ENCODE assay signal across 16 cellular contexts in genomic region chr9:89445801-89446228, GRCh38. TPM values are rescaled to one million over a fixed set of nuclear protein-coding genes. Genes with fewer than 3 reads are reported as not detected.
DNase-seq lines count a peak whose midpoint lies in the region; ATAC-seq and TF ChIP-seq lines count a peak whose summit lies in the region.
"Had no signal": no experiment of that assay in that cellular context is flagged by ENCODE, and none has a peak within 500 bp of the region (broad histone marks: within the 10 kb centered on the region; RNA-seq: fewer than 3 reads in every experiment).

No MANE protein-coding gene starts in this region.

- H3K27ac ChIP-seq in right atrium auricular region (no peak overlapping the region), PC-3 (ENCODE audit: low read length) (no peak overlapping the region)
- H3K27ac ChIP-seq: brain microvascular endothelial cell, HL-60 had no signal

- CTCF ChIA-PET in PC-3 (lab: Charles Lee), result no interaction called here

- H3K36me3 ChIP-seq in right atrium auricular region, result no peaks in the 10 kb centered on the region
- no peaks in the 10 kb centered on the region for H3K36me3 ChIP-seq in PC-3 (ENCODE audit: low read depth, low read length)
- H3K36me3 ChIP-seq: brain microvascular endothelial cell had no signal

- POLR2A ChIA-PET in PC-3 (lab: Charles Lee; ENCODE audit: unreplicated experiment), result no interaction called here

- H3K9me3 ChIP-seq in right atrium auricular region, result no peaks in the 10 kb centered on the region
- H3K9me3 ChIP-seq in PC-3 (ENCODE audit: low read length), result no peaks in the 10 kb centered on the region

- DNase-seq in Right ventricle myocardium superior (no peak), right atrium auricular region (ENCODE audit: low spot score) (no peak), memory B cell (ENCODE audit: low spot score in 2 of 2) (no peak), NCI-H2171 treated with DMSO at 0.1 percent for 48 hours (lab: John Stamatoyannopoulos, UW) (no peak), PC-3 (no peak)
- no peak for DNase-seq in activated naive CD8-positive, alpha-beta T cell treated with anti-CD3 and anti-CD28 coated beads for 36 hours
- DNase-seq: brain microvascular endothelial cell, DMS53, foreskin melanocyte, HFFc6, mammary epithelial cell, NCI-H1436 treated with DMSO at 0.1 percent for 48 hours, occipital lobe had no signal

- no peaks in the 10 kb centered on the region for H3K27me3 Mint-ChIP-seq in activated naive CD8-positive, alpha-beta T cell treated with anti-CD3 and anti-CD28 coated beads for 36 hours
- H3K27me3 Mint-ChIP-seq in memory B cell, result no peaks in the 10 kb centered on the region

- no peaks in the 10 kb centered on the region for H3K9me3 Mint-ChIP-seq in activated naive CD8-positive, alpha-beta T cell treated with anti-CD3 and anti-CD28 coated beads for 36 hours
- no peaks in the 10 kb centered on the region for H3K9me3 Mint-ChIP-seq in memory B cell
- H3K9me3 Mint-ChIP-seq: HFFc6 had no signal

- H4K20me1 ChIP-seq in PC-3 (ENCODE audit: low read length), result no peaks in the 10 kb centered on the region

- peaks cover 91% of the 10 kb centered on the region for H3K4me1 Mint-ChIP-seq in activated naive CD8-positive, alpha-beta T cell treated with anti-CD3 and anti-CD28 coated beads for 36 hours
- peaks cover 67% of the 10 kb centered on the region for H3K4me1 Mint-ChIP-seq in memory B cell

- H3F3A ChIP-seq in PC-3 (ENCODE audit: low read length, unreplicated experiment), result no peaks in the 10 kb centered on the region

- H3K9ac ChIP-seq in PC-3 (ENCODE audit: low read length), result no peak overlapping the region

- H3K79me2 ChIP-seq in PC-3 (ENCODE audit: low read length), result no peaks in the 10 kb centered on the region

- H3K4me3 ChIP-seq in right atrium auricular region, result no peak overlapping the region
- no peak overlapping the region for H3K4me3 ChIP-seq in PC-3 (ENCODE audit: low read length)

- H3K27me3 ChIP-seq in right atrium auricular region, result no peaks in the 10 kb centered on the region
- H3K27me3 ChIP-seq in PC-3 (ENCODE audit: low read length), result no peaks in the 10 kb centered on the region
- H3K27me3 ChIP-seq: brain microvascular endothelial cell had no signal

- peaks cover 68% of the 10 kb centered on the region for H3K36me3 Mint-ChIP-seq in activated naive CD8-positive, alpha-beta T cell treated with anti-CD3 and anti-CD28 coated beads for 36 hours
- H3K36me3 Mint-ChIP-seq in memory B cell, result peaks cover 10% of the 10 kb centered on the region

- H3K27ac Mint-ChIP-seq in activated naive CD8-positive, alpha-beta T cell treated with anti-CD3 and anti-CD28 coated beads for 36 hours, result peak overlapping the region; percentile 90
- peak overlapping the region; percentile 79 for H3K27ac Mint-ChIP-seq in memory B cell
- H3K27ac Mint-ChIP-seq: HFFc6 had no signal

- ATAC-seq in Right ventricle myocardium superior (ENCODE audit: poor library complexity), result peak; percentile 78
- no peak for ATAC-seq in memory B cell (ENCODE audit: low read depth)
- ATAC-seq in GM21825 (IDR thresholded peaks at IDR 0.05; ENCODE audit: unreplicated experiment), result no peak
- no peak for ATAC-seq in PC-3
- no peak for ATAC-seq in HG03442 (IDR thresholded peaks at IDR 0.05; ENCODE audit: unreplicated experiment)

- H3K4me1 ChIP-seq in right atrium auricular region (peaks cover 0 to 25% of the 10 kb centered on the region in 2 donors), PC-3 (ENCODE audit: insufficient read depth, low read length) (no peaks in the 10 kb centered on the region)

- H3K4me2 ChIP-seq in PC-3 (ENCODE audit: low read length), result no peak overlapping the region

- H3K4me3 Mint-ChIP-seq in activated naive CD8-positive, alpha-beta T cell treated with anti-CD3 and anti-CD28 coated beads for 36 hours, result peak overlapping the region; percentile 5
- no peak overlapping the region for H3K4me3 Mint-ChIP-seq in memory B cell
- H3K4me3 Mint-ChIP-seq: HFFc6 had no signal

- no peak for TF ChIP-seq CTCF in right atrium auricular region (IDR thresholded peaks at IDR 0.05)
- no peak for TF ChIP-seq CTCF in PC-3 (conservative IDR thresholded peaks at IDR 0.05; ENCODE audit: low read depth, low read length)

- H2AFZ ChIP-seq in PC-3 (ENCODE audit: low read length), result no peak overlapping the region

- intact Hi-C loops in Right ventricle myocardium superior (cut with DNase I), result no loop called here
- intact Hi-C loops in PC-3 (cut with micrococcal nuclease), result no loop called here

- H3K9me2 ChIP-seq in PC-3 (replicated peaks; ENCODE audit: low read length), result no peaks in the 10 kb centered on the region

- no TSS peak for BruUV-seq in PC-3 (replicated peaks; lab: Mats Ljungman, UMichigan)

RNA-seq across cellular contexts. Expression of gene SEMA4D, which starts 52.1 kb away (rescaled TPM):
- 18.7 TPM for total RNA-seq in Right ventricle myocardium superior
- total RNA-seq in right atrium auricular region, result 10 to 100 TPM; 14.6 to 22.1 TPM
- total RNA-seq in activated naive CD8-positive, alpha-beta T cell treated with anti-CD3 and anti-CD28 coated beads for 36 hours, result 100 to 1,000 TPM; 239 to 245 TPM
- 5.0 and 8.0 TPM in 2 replicates for total RNA-seq in PC-3 (2014; rRNA removed)
- total RNA-seq: HFFc6 had no signal

Comparison
In these comparisons a context has a peak if more than half of its experiments do, and no peak if none do; other contexts are left out.
1. RNA of gene SEMA4D, which starts 52.1 kb away (total RNA-seq): 239 to 245 TPM in activated naive CD8-positive, alpha-beta T cell treated with anti-CD3 and anti-CD28 coated beads for 36 hours; 14.6 to 22.1 TPM in right atrium auricular region, 18.7 TPM in Right ventricle myocardium superior (single experiment) and 5.0 to 8.0 TPM in PC-3; every median in the first group is over 10 times any median in the second.